Comparison of ENCODE assay signal across 8 cellular contexts in the genomic region with DNA sequence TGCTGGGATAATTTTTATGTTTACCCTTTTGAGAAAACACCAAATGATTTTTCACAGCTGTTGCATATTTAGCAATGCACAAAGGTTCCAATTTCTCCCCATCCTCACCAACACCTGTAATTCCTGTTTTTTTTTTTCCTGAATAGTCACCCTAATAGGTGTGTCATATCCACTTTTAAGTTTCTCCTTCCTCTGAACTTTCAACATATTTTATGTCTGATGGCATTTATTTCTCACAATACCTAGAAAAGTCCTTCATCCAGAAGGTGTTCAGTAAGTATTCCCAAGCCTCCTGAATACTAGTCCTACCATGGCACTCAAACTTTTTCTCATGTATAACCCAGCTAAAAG. TPM values are rescaled to one million over a fixed set of nuclear protein-coding genes. Genes with fewer than 3 reads are reported as not detected.
A peak's percentile ranks its signal among the peaks of the same experiment; 100 is the strongest.
DNase-seq lines count a peak whose midpoint lies in the region; ATAC-seq and TF ChIP-seq lines count a peak whose summit lies in the region.

No MANE protein-coding gene starts in this region.

- H3K27ac Mint-ChIP-seq in WTC11 = peak overlapping the region; percentile 100

- DNase-seq in H7 = no peak
- DNase-seq in WTC11 (ENCODE audit: low spot score) = no peak
- no peak for DNase-seq in foreskin keratinocyte
- no peak for DNase-seq in kidney glomerular epithelial cell (lab: John Stamatoyannopoulos, UW)
- DNase-seq in NCI-H2107 (lab: John Stamatoyannopoulos, UW) = no peak
- no peak for DNase-seq in H4 (ENCODE audit: low spot score)

- TF ChIP-seq CTCF in WTC11 (IDR thresholded peaks at IDR 0.05) (no peak), foreskin keratinocyte (conservative IDR thresholded peaks at IDR 0.05) (no peak)

- ATAC-seq in WTC11 (no peak), foreskin keratinocyte (no peak), HG02623 (IDR thresholded peaks at IDR 0.05; ENCODE audit: unreplicated experiment) (no peak)

- H3K36me3 ChIP-seq in H7 (replicated peaks; ENCODE audit: control insufficient read depth, insufficient read depth, low read length) (peaks cover 50% of the 10 kb centered on the region), skeletal muscle satellite cell (ENCODE audit: insufficient read depth, low read length) (peaks cover 59% of the 10 kb centered on the region)

- no peaks in the 10 kb centered on the region for H3K9me3 ChIP-seq in skeletal muscle satellite cell (replicated peaks; ENCODE audit: low read length)

- H3K36me3 Mint-ChIP-seq in WTC11 = peaks cover 56% of the 10 kb centered on the region

- H3K4me3 Mint-ChIP-seq in WTC11 = peak overlapping the region; percentile 100

- H3K9ac ChIP-seq in skeletal muscle satellite cell (ENCODE audit: low read depth, low read length) = peak overlapping the region; percentile 98

- H3K9me3 Mint-ChIP-seq in WTC11 = no peaks in the 10 kb centered on the region

- no peaks in the 10 kb centered on the region for H3K27me3 ChIP-seq in H7 (ENCODE audit: control insufficient read depth, insufficient read depth, low read length)
- H3K27me3 ChIP-seq in foreskin keratinocyte = no peaks in the 10 kb centered on the region
- H3K27me3 ChIP-seq in skeletal muscle satellite cell (ENCODE audit: control insufficient read depth, insufficient read depth, low read length) = no peaks in the 10 kb centered on the region

- H3K27me3 Mint-ChIP-seq in WTC11 (ENCODE audit: low read depth) = no peaks in the 10 kb centered on the region; the same call in 1 of the 2 replicates

- POLR2A ChIA-PET in WTC11 (lab: Charles Lee) = interaction anchor here (1.0 to 1.8 kb wide), 2 partner anchors 9 to 172 kb away, joined by 3 to 7 read pairs; partner anchors contain the start of genes SENP7 and ZBTB11

- H3K4me3 ChIP-seq in H7 (ENCODE audit: insufficient read depth, low read depth, low read length) (peak overlapping the region; percentile 89), skeletal muscle satellite cell (ENCODE audit: low read length) (peak overlapping the region; percentile 79)

- H3K27ac ChIP-seq in foreskin keratinocyte = peak overlapping the region; percentile 87

- CTCF ChIA-PET in WTC11 (lab: Charles Lee) = interaction anchor here (0.6 to 3.8 kb wide), 5 partner anchors 9 to 111 kb away, joined by 3 to 23 read pairs (median 4); partner anchors contain the start of genes PCNP and ZBTB11

- H3K4me1 ChIP-seq in foreskin keratinocyte (no peaks in the 10 kb centered on the region), skeletal muscle satellite cell (ENCODE audit: control insufficient read depth, insufficient read depth, low read length) (peaks cover 31% of the 10 kb centered on the region)

- H3K4me2 ChIP-seq in skeletal muscle satellite cell (ENCODE audit: low read length) = peak overlapping the region; percentile 98

- H3K4me1 Mint-ChIP-seq in WTC11 = peaks cover 19% of the 10 kb centered on the region

TF ChIP-seq in WTC11, 78 proteins besides CTCF, POLR2A, EP300 and RAD21:
- TF ChIP-seq TP53 (CRISPR knock-in tag; IDR thresholded peaks at IDR 0.05) (no peak), EMX1 (CRISPR knock-in tag; IDR thresholded peaks at IDR 0.05) (peak; percentile 29; the same call in 1 of the 2 replicates)

RNA-seq across cellular contexts. Expression of gene RPL24, which starts 1.5 kb away (rescaled TPM):
- 1,928 and 2,088 TPM in 2 replicates for total RNA-seq in H7 (2014; rRNA removed; shearing (Covaris generic))
- total RNA-seq in WTC11 (2021) (1,801 to 1,893 TPM (median 1,886 TPM) in 3 replicates), foreskin keratinocyte (983 and 1,035 TPM in 2 replicates)
- polyA plus RNA-seq in foreskin keratinocyte = 1,671 and 1,692 TPM in 2 replicates
- total RNA-seq in skeletal muscle satellite cell (2012; rRNA removed) = 1,752 and 2,335 TPM in 2 replicates
- 1,482 and 1,554 TPM in 2 replicates for total RNA-seq in H4 (2014; rRNA removed; shearing (Covaris generic))

RNA-seq across cellular contexts. Expression of gene ZBTB11, which starts 8.1 kb away (rescaled TPM):
- 15.3 and 19.6 TPM in 2 replicates for total RNA-seq in H7 (2014; rRNA removed; shearing (Covaris generic))
- 12.6 to 13.5 TPM (median 12.7 TPM) in 3 replicates for total RNA-seq in WTC11 (2021)
- 19.7 and 20.5 TPM in 2 replicates for total RNA-seq in foreskin keratinocyte
- 3.3 and 3.7 TPM in 2 replicates for polyA plus RNA-seq in foreskin keratinocyte
- total RNA-seq in skeletal muscle satellite cell (2012; rRNA removed) = 24.7 and 25.3 TPM in 2 replicates
- 11.7 and 15.8 TPM in 2 replicates for total RNA-seq in H4 (2014; rRNA removed; shearing (Covaris generic))

RNA-seq across cellular contexts. Expression of gene CEP97, which starts 39.4 kb away (rescaled TPM):
- 9.2 and 13.0 TPM in 2 replicates for total RNA-seq in H7 (2014; rRNA removed; shearing (Covaris generic))
- total RNA-seq in WTC11 (2021) (10.0 to 12.3 TPM (median 12.0 TPM) in 3 replicates), foreskin keratinocyte (11.1 and 12.0 TPM in 2 replicates)
- polyA plus RNA-seq in foreskin keratinocyte = 1.0 and 1.4 TPM in 2 replicates
- total RNA-seq in skeletal muscle satellite cell (2012; rRNA removed) = 10.1 and 11.4 TPM in 2 replicates
- 10.3 and 12.3 TPM in 2 replicates for total RNA-seq in H4 (2014; rRNA removed; shearing (Covaris generic))
